Comparison of ENCODE assay signal across 1 cellular context in the genomic region with DNA sequence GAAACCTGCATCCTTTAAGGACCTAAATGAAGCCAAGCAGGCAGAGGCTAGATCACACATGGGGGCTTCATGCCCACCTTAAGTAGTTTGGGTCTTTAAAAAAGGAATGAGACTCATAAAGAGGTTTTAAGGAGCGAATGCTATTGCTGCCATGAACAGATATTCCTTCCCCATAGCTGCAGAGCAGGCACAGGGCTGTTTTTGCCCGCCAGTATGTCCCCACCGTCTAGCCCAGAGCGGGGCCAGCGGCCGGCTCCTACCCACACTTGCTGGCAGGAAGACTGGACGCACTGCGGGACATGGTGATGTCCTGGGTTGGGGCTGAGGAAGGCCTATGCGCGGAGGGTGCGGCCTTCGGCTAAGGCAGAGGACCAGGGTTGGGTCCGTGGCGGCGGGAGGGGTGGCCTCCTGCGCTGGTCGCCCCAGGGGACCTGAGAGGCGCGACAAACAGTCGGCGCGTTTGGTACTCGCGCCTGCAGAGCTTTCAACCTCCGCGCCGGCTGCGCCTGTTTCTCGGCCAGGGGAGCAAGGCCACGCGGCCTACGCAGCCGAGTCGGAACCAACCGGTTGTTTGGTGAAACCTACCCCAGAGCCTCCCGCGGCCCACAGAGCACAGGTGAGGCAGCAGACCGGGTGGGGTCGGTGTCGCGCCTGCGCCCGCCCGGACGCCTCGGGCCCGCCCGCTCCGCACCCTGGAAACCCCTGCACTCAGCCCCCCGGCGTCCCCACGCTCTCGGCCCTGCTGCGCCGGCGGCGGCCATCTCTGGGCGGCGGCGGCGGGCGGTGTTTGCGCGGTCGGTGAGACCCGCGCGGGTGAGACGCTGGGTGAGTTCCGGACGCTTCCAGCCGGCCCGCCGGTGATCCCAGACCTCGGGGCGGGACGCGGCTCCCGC.
A peak's percentile ranks its signal among the peaks of the same experiment; 100 is the strongest.
TF ChIP-seq lines count a peak whose summit lies in the region.

A gene with protein sequence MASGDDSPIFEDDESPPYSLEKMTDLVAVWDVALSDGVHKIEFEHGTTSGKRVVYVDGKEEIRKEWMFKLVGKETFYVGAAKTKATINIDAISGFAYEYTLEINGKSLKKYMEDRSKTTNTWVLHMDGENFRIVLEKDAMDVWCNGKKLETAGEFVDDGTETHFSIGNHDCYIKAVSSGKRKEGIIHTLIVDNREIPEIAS (plus strand): TSS at position 450 of the 893 bp plus-strand sequence. CDS start 10,956 bp downstream, outside the sequence.

TF ChIP-seq in HepG2, 621 proteins besides CTCF, POLR2A, EP300 and RAD21 (continued from another document and continues in another):
- TF ChIP-seq, protein P1, sequence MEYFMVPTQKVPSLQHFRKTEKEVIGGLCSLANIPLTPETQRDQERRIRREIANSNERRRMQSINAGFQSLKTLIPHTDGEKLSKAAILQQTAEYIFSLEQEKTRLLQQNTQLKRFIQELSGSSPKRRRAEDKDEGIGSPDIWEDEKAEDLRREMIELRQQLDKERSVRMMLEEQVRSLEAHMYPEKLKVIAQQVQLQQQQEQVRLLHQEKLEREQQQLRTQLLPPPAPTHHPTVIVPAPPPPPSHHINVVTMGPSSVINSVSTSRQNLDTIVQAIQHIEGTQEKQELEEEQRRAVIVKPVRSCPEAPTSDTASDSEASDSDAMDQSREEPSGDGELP (IDR thresholded peaks at IDR 0.05; ENCODE audit: borderline replicate concordance, low read depth): peak; percentile 21; the same call in 1 of the 2 replicates
- peak; percentile 68 for TF ChIP-seq BRD4 (CRISPR knock-in tag; IDR thresholded peaks at IDR 0.05)
- TF ChIP-seq ZNF274 (CRISPR knock-in tag; IDR thresholded peaks at IDR 0.05): peak; percentile 34; the same call in 1 of the 2 replicates
- TF ChIP-seq CBX5 (CRISPR knock-in tag; IDR thresholded peaks at IDR 0.05; ENCODE audit: borderline replicate concordance): peak; percentile 57; the same call in 1 of the 2 replicates
- peak; percentile 86 for TF ChIP-seq NRL (CRISPR knock-in tag; IDR thresholded peaks at IDR 0.05; ENCODE audit: borderline replicate concordance)
- TF ChIP-seq NR2F6 (IDR thresholded peaks at IDR 0.05): no peak
- TF ChIP-seq NR2F6 (CRISPR knock-in tag; IDR thresholded peaks at IDR 0.05): peak; percentile 6; the same call in 1 of the 2 replicates
- TF ChIP-seq, protein P2, sequence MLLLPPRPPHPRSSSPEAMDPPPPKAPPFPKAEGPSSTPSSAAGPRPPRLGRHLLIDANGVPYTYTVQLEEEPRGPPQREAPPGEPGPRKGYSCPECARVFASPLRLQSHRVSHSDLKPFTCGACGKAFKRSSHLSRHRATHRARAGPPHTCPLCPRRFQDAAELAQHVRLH (CRISPR knock-in tag; IDR thresholded peaks at IDR 0.05; ENCODE audit: borderline replicate concordance, low read depth): 0 out of 2 replicates have a peak, but pooled peaks have one; percentile 56
- 0 out of 2 replicates have a peak, but pooled peaks have one; percentile 32 for TF ChIP-seq CBFB (CRISPR knock-in tag; IDR thresholded peaks at IDR 0.05)
- TF ChIP-seq KAT8 (CRISPR knock-in tag; IDR thresholded peaks at IDR 0.05): peak; percentile 71
- TF ChIP-seq, protein P3, sequence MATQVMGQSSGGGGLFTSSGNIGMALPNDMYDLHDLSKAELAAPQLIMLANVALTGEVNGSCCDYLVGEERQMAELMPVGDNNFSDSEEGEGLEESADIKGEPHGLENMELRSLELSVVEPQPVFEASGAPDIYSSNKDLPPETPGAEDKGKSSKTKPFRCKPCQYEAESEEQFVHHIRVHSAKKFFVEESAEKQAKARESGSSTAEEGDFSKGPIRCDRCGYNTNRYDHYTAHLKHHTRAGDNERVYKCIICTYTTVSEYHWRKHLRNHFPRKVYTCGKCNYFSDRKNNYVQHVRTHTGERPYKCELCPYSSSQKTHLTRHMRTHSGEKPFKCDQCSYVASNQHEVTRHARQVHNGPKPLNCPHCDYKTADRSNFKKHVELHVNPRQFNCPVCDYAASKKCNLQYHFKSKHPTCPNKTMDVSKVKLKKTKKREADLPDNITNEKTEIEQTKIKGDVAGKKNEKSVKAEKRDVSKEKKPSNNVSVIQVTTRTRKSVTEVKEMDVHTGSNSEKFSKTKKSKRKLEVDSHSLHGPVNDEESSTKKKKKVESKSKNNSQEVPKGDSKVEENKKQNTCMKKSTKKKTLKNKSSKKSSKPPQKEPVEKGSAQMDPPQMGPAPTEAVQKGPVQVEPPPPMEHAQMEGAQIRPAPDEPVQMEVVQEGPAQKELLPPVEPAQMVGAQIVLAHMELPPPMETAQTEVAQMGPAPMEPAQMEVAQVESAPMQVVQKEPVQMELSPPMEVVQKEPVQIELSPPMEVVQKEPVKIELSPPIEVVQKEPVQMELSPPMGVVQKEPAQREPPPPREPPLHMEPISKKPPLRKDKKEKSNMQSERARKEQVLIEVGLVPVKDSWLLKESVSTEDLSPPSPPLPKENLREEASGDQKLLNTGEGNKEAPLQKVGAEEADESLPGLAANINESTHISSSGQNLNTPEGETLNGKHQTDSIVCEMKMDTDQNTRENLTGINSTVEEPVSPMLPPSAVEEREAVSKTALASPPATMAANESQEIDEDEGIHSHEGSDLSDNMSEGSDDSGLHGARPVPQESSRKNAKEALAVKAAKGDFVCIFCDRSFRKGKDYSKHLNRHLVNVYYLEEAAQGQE (IDR thresholded peaks at IDR 0.05; ENCODE audit: borderline replicate concordance in 1 of 2, low read depth in 1 of 2, low read length in 2 of 2): peak in 1 of 2 experiments; percentile 4; a peak in 1 of 4 replicates
- 0 out of 2 replicates have a peak, but pooled peaks have one; percentile 75 for TF ChIP-seq ZNF468 (CRISPR knock-in tag; IDR thresholded peaks at IDR 0.05)
- no peak for TF ChIP-seq KDM1A (CRISPR knock-in tag; IDR thresholded peaks at IDR 0.05)
- TF ChIP-seq MTA1 (CRISPR knock-in tag; IDR thresholded peaks at IDR 0.05; ENCODE audit: borderline replicate concordance): peak; percentile 52; the same call in 1 of the 2 replicates
- peak; percentile 70; the same call in 1 of the 2 replicates for TF ChIP-seq ZNF556 (CRISPR knock-in tag; IDR thresholded peaks at IDR 0.05; ENCODE audit: borderline replicate concordance)
- 0 out of 2 replicates have a peak, but pooled peaks have one; percentile 47 for TF ChIP-seq CC2D1A (CRISPR knock-in tag; IDR thresholded peaks at IDR 0.05)
- peak; percentile 52; the same call in 1 of the 2 replicates for TF ChIP-seq ZNF3 (CRISPR knock-in tag; IDR thresholded peaks at IDR 0.05)
- TF ChIP-seq ZNF607 (CRISPR knock-in tag; IDR thresholded peaks at IDR 0.05; ENCODE audit: borderline replicate concordance): peak; percentile 86
- 0 out of 2 replicates have a peak, but pooled peaks have one; percentile 25 for TF ChIP-seq ZC3H13 (CRISPR knock-in tag; IDR thresholded peaks at IDR 0.05)
- TF ChIP-seq ZNF501 (CRISPR knock-in tag; IDR thresholded peaks at IDR 0.05): peak; percentile 32; the same call in 1 of the 2 replicates
- TF ChIP-seq ZNF776 (CRISPR knock-in tag; IDR thresholded peaks at IDR 0.05): peak; percentile 93; the same call in 1 of the 2 replicates
- TF ChIP-seq, protein P4, sequence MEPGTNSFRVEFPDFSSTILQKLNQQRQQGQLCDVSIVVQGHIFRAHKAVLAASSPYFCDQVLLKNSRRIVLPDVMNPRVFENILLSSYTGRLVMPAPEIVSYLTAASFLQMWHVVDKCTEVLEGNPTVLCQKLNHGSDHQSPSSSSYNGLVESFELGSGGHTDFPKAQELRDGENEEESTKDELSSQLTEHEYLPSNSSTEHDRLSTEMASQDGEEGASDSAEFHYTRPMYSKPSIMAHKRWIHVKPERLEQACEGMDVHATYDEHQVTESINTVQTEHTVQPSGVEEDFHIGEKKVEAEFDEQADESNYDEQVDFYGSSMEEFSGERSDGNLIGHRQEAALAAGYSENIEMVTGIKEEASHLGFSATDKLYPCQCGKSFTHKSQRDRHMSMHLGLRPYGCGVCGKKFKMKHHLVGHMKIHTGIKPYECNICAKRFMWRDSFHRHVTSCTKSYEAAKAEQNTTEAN (CRISPR knock-in tag; conservative IDR thresholded peaks at IDR 0.05): peak; percentile 29; the same call in 1 of the 2 replicates
- TF ChIP-seq, protein P5, sequence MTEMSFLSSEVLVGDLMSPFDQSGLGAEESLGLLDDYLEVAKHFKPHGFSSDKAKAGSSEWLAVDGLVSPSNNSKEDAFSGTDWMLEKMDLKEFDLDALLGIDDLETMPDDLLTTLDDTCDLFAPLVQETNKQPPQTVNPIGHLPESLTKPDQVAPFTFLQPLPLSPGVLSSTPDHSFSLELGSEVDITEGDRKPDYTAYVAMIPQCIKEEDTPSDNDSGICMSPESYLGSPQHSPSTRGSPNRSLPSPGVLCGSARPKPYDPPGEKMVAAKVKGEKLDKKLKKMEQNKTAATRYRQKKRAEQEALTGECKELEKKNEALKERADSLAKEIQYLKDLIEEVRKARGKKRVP (CRISPR knock-in tag; IDR thresholded peaks at IDR 0.05): 0 out of 4 replicates have a peak, but pooled peaks of 1 of the 2 experiments have one; percentile 48
- no peak for TF ChIP-seq ZNF629 (CRISPR knock-in tag; conservative IDR thresholded peaks at IDR 0.05)
- TF ChIP-seq, protein P6, sequence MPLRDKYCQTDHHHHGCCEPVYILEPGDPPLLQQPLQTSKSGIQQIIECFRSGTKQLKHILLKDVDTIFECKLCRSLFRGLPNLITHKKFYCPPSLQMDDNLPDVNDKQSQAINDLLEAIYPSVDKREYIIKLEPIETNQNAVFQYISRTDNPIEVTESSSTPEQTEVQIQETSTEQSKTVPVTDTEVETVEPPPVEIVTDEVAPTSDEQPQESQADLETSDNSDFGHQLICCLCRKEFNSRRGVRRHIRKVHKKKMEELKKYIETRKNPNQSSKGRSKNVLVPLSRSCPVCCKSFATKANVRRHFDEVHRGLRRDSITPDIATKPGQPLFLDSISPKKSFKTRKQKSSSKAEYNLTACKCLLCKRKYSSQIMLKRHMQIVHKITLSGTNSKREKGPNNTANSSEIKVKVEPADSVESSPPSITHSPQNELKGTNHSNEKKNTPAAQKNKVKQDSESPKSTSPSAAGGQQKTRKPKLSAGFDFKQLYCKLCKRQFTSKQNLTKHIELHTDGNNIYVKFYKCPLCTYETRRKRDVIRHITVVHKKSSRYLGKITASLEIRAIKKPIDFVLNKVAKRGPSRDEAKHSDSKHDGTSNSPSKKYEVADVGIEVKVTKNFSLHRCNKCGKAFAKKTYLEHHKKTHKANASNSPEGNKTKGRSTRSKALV (CRISPR knock-in tag; IDR thresholded peaks at IDR 0.05): peak; percentile 84
- TF ChIP-seq TSC22D2 (CRISPR knock-in tag; IDR thresholded peaks at IDR 0.05; ENCODE audit: borderline replicate concordance): peak; percentile 74; the same call in 1 of the 2 replicates
- TF ChIP-seq SRY (CRISPR knock-in tag; IDR thresholded peaks at IDR 0.05): peak; percentile 98
- peak; percentile 70; the same call in 1 of the 2 replicates for TF ChIP-seq MXD4 (CRISPR knock-in tag; IDR thresholded peaks at IDR 0.05)
- no peak for TF ChIP-seq ZNF562 (CRISPR knock-in tag; IDR thresholded peaks at IDR 0.05; ENCODE audit: borderline replicate concordance)
- TF ChIP-seq HES4 (CRISPR knock-in tag; IDR thresholded peaks at IDR 0.05; ENCODE audit: borderline replicate concordance): 0 out of 2 replicates have a peak, but pooled peaks have one; percentile 66
- 0 out of 2 replicates have a peak, but pooled peaks have one; percentile 58 for TF ChIP-seq HOXA7 (CRISPR knock-in tag; IDR thresholded peaks at IDR 0.05)
- TF ChIP-seq, protein P7, sequence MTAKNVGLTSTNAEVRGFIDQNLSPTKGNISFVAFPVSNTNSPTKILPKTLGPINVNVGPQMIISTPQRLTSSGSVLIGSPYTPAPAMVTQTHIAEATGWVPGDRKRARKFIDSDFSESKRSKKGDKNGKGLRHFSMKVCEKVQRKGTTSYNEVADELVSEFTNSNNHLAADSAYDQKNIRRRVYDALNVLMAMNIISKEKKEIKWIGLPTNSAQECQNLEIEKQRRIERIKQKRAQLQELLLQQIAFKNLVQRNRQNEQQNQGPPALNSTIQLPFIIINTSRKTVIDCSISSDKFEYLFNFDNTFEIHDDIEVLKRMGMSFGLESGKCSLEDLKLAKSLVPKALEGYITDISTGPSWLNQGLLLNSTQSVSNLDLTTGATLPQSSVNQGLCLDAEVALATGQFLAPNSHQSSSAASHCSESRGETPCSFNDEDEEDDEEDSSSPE (CRISPR knock-in tag; IDR thresholded peaks at IDR 0.05): peak; percentile 54; the same call in 1 of the 2 replicates
- TF ChIP-seq, protein P8, sequence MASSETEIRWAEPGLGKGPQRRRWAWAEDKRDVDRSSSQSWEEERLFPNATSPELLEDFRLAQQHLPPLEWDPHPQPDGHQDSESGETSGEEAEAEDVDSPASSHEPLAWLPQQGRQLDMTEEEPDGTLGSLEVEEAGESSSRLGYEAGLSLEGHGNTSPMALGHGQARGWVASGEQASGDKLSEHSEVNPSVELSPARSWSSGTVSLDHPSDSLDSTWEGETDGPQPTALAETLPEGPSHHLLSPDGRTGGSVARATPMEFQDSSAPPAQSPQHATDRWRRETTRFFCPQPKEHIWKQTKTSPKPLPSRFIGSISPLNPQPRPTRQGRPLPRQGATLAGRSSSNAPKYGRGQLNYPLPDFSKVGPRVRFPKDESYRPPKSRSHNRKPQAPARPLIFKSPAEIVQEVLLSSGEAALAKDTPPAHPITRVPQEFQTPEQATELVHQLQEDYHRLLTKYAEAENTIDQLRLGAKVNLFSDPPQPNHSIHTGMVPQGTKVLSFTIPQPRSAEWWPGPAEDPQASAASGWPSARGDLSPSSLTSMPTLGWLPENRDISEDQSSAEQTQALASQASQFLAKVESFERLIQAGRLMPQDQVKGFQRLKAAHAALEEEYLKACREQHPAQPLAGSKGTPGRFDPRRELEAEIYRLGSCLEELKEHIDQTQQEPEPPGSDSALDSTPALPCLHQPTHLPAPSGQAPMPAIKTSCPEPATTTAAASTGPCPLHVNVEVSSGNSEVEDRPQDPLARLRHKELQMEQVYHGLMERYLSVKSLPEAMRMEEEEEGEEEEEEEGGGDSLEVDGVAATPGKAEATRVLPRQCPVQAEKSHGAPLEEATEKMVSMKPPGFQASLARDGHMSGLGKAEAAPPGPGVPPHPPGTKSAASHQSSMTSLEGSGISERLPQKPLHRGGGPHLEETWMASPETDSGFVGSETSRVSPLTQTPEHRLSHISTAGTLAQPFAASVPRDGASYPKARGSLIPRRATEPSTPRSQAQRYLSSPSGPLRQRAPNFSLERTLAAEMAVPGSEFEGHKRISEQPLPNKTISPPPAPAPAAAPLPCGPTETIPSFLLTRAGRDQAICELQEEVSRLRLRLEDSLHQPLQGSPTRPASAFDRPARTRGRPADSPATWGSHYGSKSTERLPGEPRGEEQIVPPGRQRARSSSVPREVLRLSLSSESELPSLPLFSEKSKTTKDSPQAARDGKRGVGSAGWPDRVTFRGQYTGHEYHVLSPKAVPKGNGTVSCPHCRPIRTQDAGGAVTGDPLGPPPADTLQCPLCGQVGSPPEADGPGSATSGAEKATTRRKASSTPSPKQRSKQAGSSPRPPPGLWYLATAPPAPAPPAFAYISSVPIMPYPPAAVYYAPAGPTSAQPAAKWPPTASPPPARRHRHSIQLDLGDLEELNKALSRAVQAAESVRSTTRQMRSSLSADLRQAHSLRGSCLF (CRISPR knock-in tag; IDR thresholded peaks at IDR 0.05; ENCODE audit: borderline replicate concordance): peak; percentile 29; the same call in 1 of the 2 replicates
- TF ChIP-seq FOXK1 (CRISPR knock-in tag; IDR thresholded peaks at IDR 0.05; ENCODE audit: borderline replicate concordance, low read depth): 0 out of 2 replicates have a peak, but pooled peaks have one; percentile 46
- TF ChIP-seq, protein P9, sequence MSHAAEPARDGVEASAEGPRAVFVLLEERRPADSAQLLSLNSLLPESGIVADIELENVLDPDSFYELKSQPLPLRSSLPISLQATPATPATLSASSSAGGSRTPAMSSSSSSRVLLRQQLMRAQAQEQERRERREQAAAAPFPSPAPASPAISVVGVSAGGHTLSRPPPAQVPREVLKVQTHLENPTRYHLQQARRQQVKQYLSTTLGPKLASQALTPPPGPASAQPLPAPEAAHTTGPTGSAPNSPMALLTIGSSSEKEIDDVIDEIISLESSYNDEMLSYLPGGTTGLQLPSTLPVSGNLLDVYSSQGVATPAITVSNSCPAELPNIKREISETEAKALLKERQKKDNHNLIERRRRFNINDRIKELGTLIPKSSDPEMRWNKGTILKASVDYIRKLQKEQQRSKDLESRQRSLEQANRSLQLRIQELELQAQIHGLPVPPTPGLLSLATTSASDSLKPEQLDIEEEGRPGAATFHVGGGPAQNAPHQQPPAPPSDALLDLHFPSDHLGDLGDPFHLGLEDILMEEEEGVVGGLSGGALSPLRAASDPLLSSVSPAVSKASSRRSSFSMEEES (CRISPR knock-in tag; IDR thresholded peaks at IDR 0.05): peak; percentile 56
